34 cellular contexts compared by ENCODE assay signal in genomic region chr10:69600761-69601330, GRCh38. TPM values are rescaled to one million over a fixed set of nuclear protein-coding genes. Genes with fewer than 3 reads are reported as not detected.
"Had no signal": no experiment of that assay in that cellular context is flagged by ENCODE, and none has a peak within 500 bp of the region (broad histone marks: within the 10 kb centered on the region; RNA-seq: fewer than 3 reads in every experiment).

No MANE protein-coding gene starts in this region.

- H3K4me1 Mint-ChIP-seq: activated CD4-positive, alpha-beta T cell treated with anti-CD3 and anti-CD28 coated beads, Interleukin-2, amount 10 ng/mL, durations not matched to agents 24 days and 14 days; activated naive CD4-positive, alpha-beta T cell treated with anti-CD3 and anti-CD28 coated beads, Interleukin-2, amount 50 U/mL, for 24 hours; activated naive CD8-positive, alpha-beta T cell treated with anti-CD3 and anti-CD28 coated beads, Interleukin-2, amount 10 ng/mL, durations not matched to agents 7 days and 5 days; activated T-helper 17 cell treated with anti-CD3 and anti-CD28 coated beads, Interleukin-2, amount 50 U/mL, for 72 hours had no signal

- H3K36me3 ChIP-seq: ascending aorta had no signal

- H3K4me1 ChIP-seq: ascending aorta had no signal

- H3K4me3 Mint-ChIP-seq: activated CD4-positive, alpha-beta T cell treated with anti-CD3 and anti-CD28 coated beads, Interleukin-2, amount 10 ng/mL, durations not matched to agents 24 days and 14 days; activated CD8-positive, alpha-beta T cell treated with anti-CD3 and anti-CD28 coated beads for 36 hours; activated naive CD4-positive, alpha-beta T cell treated with anti-CD3 and anti-CD28 coated beads, Interleukin-2, amount 50 U/mL, for 24 hours; activated naive CD8-positive, alpha-beta T cell treated with anti-CD3 and anti-CD28 coated beads, Interleukin-2, amount 10 ng/mL, durations not matched to agents 7 days and 5 days; activated T-cell treated with anti-CD3 and anti-CD28 coated beads, Interleukin-2, amount 50 U/mL, for 72 hours; activated T-helper 17 cell treated with anti-CD3 and anti-CD28 coated beads, Interleukin-2, amount 50 U/mL, for 72 hours had no signal

- H3K27me3 ChIP-seq: ascending aorta had no signal

- H3K27ac Mint-ChIP-seq: activated CD4-positive, alpha-beta T cell treated with anti-CD3 and anti-CD28 coated beads, Interleukin-2, amount 10 ng/mL, durations not matched to agents 24 days and 14 days; activated CD8-positive, alpha-beta T cell treated with anti-CD3 and anti-CD28 coated beads for 36 hours; activated naive CD4-positive, alpha-beta T cell treated with anti-CD3 and anti-CD28 coated beads, Interleukin-2, amount 50 U/mL, for 24 hours; activated naive CD8-positive, alpha-beta T cell treated with anti-CD3 and anti-CD28 coated beads, Interleukin-2, amount 10 ng/mL, durations not matched to agents 7 days and 5 days; activated T-cell treated with anti-CD3 and anti-CD28 coated beads, Interleukin-2, amount 50 U/mL, for 72 hours; activated T-helper 17 cell treated with anti-CD3 and anti-CD28 coated beads, Interleukin-2, amount 50 U/mL, for 72 hours had no signal

- ATAC-seq: activated CD8-positive, alpha-beta T cell treated with anti-CD3 and anti-CD28 coated beads for 36 hours; activated T-cell treated with anti-CD3 and anti-CD28 coated beads, Interleukin-2, amount 50 U/mL, for 72 hours; activated T-helper 17 cell treated with anti-CD3 and anti-CD28 coated beads, Interleukin-2, amount 50 U/mL, for 72 hours; Panc1; Right ventricle myocardium inferior had no signal

- H3K36me3 Mint-ChIP-seq: activated naive CD4-positive, alpha-beta T cell treated with anti-CD3 and anti-CD28 coated beads, Interleukin-2, amount 50 U/mL, for 24 hours; activated naive CD8-positive, alpha-beta T cell treated with anti-CD3 and anti-CD28 coated beads, Interleukin-2, amount 10 ng/mL, durations not matched to agents 7 days and 5 days had no signal

- H3K9me3 Mint-ChIP-seq: activated CD4-positive, alpha-beta T cell treated with anti-CD3 and anti-CD28 coated beads, Interleukin-2, amount 10 ng/mL, durations not matched to agents 24 days and 14 days; activated CD8-positive, alpha-beta T cell treated with anti-CD3 and anti-CD28 coated beads for 36 hours; activated naive CD8-positive, alpha-beta T cell treated with anti-CD3 and anti-CD28 coated beads, Interleukin-2, amount 10 ng/mL, durations not matched to agents 7 days and 5 days; activated T-cell treated with anti-CD3 and anti-CD28 coated beads, Interleukin-2, amount 50 U/mL, for 72 hours; activated T-helper 17 cell treated with anti-CD3 and anti-CD28 coated beads, Interleukin-2, amount 50 U/mL, for 72 hours had no signal

- DNase-seq: activated CD4-positive, alpha-beta T cell treated with anti-CD3 and anti-CD28 coated beads, Interleukin-2, amount 10 ng/mL, durations not matched to agents 24 days and 14 days; activated CD4-positive, alpha-beta T cell treated with anti-CD3 and anti-CD28 coated beads, Interleukin-2, amount 50 U/mL, for 4 hours; activated CD8-positive, alpha-beta T cell treated with anti-CD3 and anti-CD28 coated beads for 36 hours; activated effector memory CD4-positive, alpha-beta T cell treated with anti-CD3 and anti-CD28 coated beads, Interleukin-2, amount 50 U/mL, for 16 hours; activated naive CD4-positive, alpha-beta T cell; activated naive CD8-positive, alpha-beta T cell treated with anti-CD3 and anti-CD28 coated beads, Interleukin-2, amount 10 ng/mL, durations not matched to agents 7 days and 5 days; activated T-cell treated with anti-CD3 and anti-CD28 coated beads, Interleukin-2, amount 50 U/mL, for 1 hour; activated T-cell treated with anti-CD3 and anti-CD28 coated beads, Interleukin-2, amount 50 U/mL, for 72 hours; amygdala; caudate nucleus; cerebellar nuclear complex; Kasumi-1; KG1; MM.1S; NCI-H1092 treated with DMSO at 0.1 percent for 48 hours; NCI-H1417; NCI-H146; NCI-H187; NCI-H2081; NCI-H345; NCI-H524 treated with DMSO at 0.1 percent for 48 hours; RPMI8226; SW 1271; T-helper 1 cell; T-helper 2 cell; T-helper 9 cell had no signal

- H3K4me3 ChIP-seq: ascending aorta had no signal

- H3K9me3 ChIP-seq: ascending aorta had no signal

- H3K27ac ChIP-seq: ascending aorta, VCaP had no signal

RNA-seq across cellular contexts. Expression of gene NEUROG3, which starts 27.6 kb away (rescaled TPM):
- total RNA-seq: activated CD4-positive, alpha-beta T cell treated with anti-CD3 and anti-CD28 coated beads, Interleukin-2, amount 10 ng/mL, durations not matched to agents 24 days and 14 days; activated CD8-positive, alpha-beta memory T cell treated with anti-CD3 and anti-CD28 coated beads for 36 hours; ascending aorta; NCI-H460; Right ventricle myocardium inferior had no signal

RNA-seq across cellular contexts. Expression of gene FAM241B, which starts 29.2 kb away (rescaled TPM):
- total RNA-seq: ascending aorta had no signal
